ENCODE assay signal across 15 cellular contexts in the genomic region with DNA sequence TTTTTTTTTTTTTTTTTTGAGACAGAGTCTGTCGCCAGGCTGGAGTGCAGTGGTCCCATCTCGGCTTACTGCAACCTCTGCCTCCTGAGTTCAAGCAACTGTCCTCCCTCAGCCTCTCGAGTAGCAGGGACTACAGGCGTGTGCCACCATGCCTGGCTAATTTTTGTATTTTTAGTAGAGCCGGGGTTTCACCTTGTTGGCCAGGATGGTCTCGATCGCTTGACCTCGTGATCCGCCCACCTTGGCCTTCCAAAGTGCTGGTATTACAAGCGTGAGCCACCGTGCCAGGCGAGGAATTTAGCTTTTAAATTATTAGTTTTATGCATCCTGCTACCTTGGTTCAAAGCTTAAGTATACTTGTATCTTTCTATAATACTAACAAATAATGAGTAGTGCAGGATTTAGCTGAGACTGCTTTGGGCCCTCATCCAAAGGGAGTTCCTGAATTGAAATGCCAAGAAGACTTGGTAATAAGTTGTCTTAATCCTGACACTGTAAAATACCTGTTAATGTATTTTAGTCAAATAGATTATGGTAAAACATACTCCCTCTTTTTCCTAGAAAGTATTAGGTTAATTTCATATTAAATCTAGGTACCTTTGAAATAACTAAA. TPM values are rescaled to one million over a fixed set of nuclear protein-coding genes. Genes with fewer than 3 reads are reported as not detected.
DNase-seq lines count a peak whose midpoint lies in the region; ATAC-seq and TF ChIP-seq lines count a peak whose summit lies in the region.
"Had no signal": no experiment of that assay in that cellular context is flagged by ENCODE, and none has a peak within 500 bp of the region (broad histone marks: within the 10 kb centered on the region; RNA-seq: fewer than 3 reads in every experiment).

No MANE protein-coding gene starts in this region.

- no peaks in the 10 kb centered on the region for H3K27me3 ChIP-seq in testis
- H3K27me3 ChIP-seq: body of pancreas, dorsolateral prefrontal cortex had no signal

- TF ChIP-seq CTCF in testis (IDR thresholded peaks at IDR 0.05) = no peak

- no peak for DNase-seq in activated T-cell treated with anti-CD3 and anti-CD28 coated beads, Interleukin-2, amount 50 U/mL, for 72 hours
- DNase-seq in activated T-cell treated with anti-CD3 and anti-CD28 coated beads for 4 hours (no peak), T-helper 17 cell (no peak), NCI-H128 (lab: John Stamatoyannopoulos, UW; ENCODE audit: unreplicated experiment) (no peak), testis (no peak), superior temporal gyrus (ENCODE audit: extremely low spot score) (no peak)
- no peak for DNase-seq in effector memory CD8-positive, alpha-beta T cell
- no peak for DNase-seq in stimulated activated naive CD8-positive, alpha-beta T cell treated with anti-CD3 and anti-CD28 coated beads, Interleukin-15, amount 100 ng/mL, for 72 hours
- DNase-seq: body of pancreas, dorsolateral prefrontal cortex, NCI-H1694 treated with DMSO at 0.1 percent for 48 hours, NCI-H510A treated with DMSO at 0.1 percent for 48 hours, PC-9 had no signal

- peaks cover 60% of the 10 kb centered on the region for H3K4me1 Mint-ChIP-seq in activated T-cell treated with anti-CD3 and anti-CD28 coated beads, Interleukin-2, amount 50 U/mL, for 72 hours (ENCODE audit: low read depth)
- H3K4me1 Mint-ChIP-seq in T-helper 17 cell = peaks cover 42% of the 10 kb centered on the region
- peaks cover 35 to 56% of the 10 kb centered on the region in 2 donors for H3K4me1 Mint-ChIP-seq in effector memory CD8-positive, alpha-beta T cell (ENCODE audit: low read depth in 2 of 2)
- H3K4me1 Mint-ChIP-seq in stimulated activated naive CD8-positive, alpha-beta T cell treated with anti-CD3 and anti-CD28 coated beads, Interleukin-15, amount 100 ng/mL, for 72 hours = peaks cover 54% of the 10 kb centered on the region

- ATAC-seq in activated T-cell treated with anti-CD3 and anti-CD28 coated beads, Interleukin-2, amount 50 U/mL, for 72 hours (replicated peaks in 1 of 2) = no peak
- no peak for ATAC-seq in T-helper 17 cell
- no peak for ATAC-seq in effector memory CD8-positive, alpha-beta T cell (replicated peaks)
- ATAC-seq in stimulated activated naive CD8-positive, alpha-beta T cell treated with anti-CD3 and anti-CD28 coated beads, Interleukin-15, amount 100 ng/mL, for 72 hours = no peak
- ATAC-seq: body of pancreas, WTC11 had no signal

- H3K9me3 Mint-ChIP-seq in activated T-cell treated with anti-CD3 and anti-CD28 coated beads, Interleukin-2, amount 50 U/mL, for 72 hours = no peaks in the 10 kb centered on the region
- H3K9me3 Mint-ChIP-seq in effector memory CD8-positive, alpha-beta T cell = no peaks in the 10 kb centered on the region
- H3K9me3 Mint-ChIP-seq in stimulated activated naive CD8-positive, alpha-beta T cell treated with anti-CD3 and anti-CD28 coated beads, Interleukin-15, amount 100 ng/mL, for 72 hours = peaks cover 0 to 4% of the 10 kb centered on the region in 2 donors
- H3K9me3 Mint-ChIP-seq: WTC11 had no signal

- H3K4me1 ChIP-seq in testis = no peaks in the 10 kb centered on the region

- H3K4me3 Mint-ChIP-seq in activated T-cell treated with anti-CD3 and anti-CD28 coated beads, Interleukin-2, amount 50 U/mL, for 72 hours = peak overlapping the region; percentile 89 to 93
- peak overlapping the region; percentile 94 for H3K4me3 Mint-ChIP-seq in T-helper 17 cell
- peak overlapping the region; percentile 75 to 83 for H3K4me3 Mint-ChIP-seq in effector memory CD8-positive, alpha-beta T cell
- peak overlapping the region; percentile 77 to 96 for H3K4me3 Mint-ChIP-seq in stimulated activated naive CD8-positive, alpha-beta T cell treated with anti-CD3 and anti-CD28 coated beads, Interleukin-15, amount 100 ng/mL, for 72 hours
- H3K4me3 Mint-ChIP-seq: WTC11 had no signal

- H3K27ac Mint-ChIP-seq in activated T-cell treated with anti-CD3 and anti-CD28 coated beads, Interleukin-2, amount 50 U/mL, for 72 hours = peak overlapping the region; percentile 88
- H3K27ac Mint-ChIP-seq in T-helper 17 cell = peak overlapping the region; percentile 98
- H3K27ac Mint-ChIP-seq in effector memory CD8-positive, alpha-beta T cell = peak overlapping the region; percentile 82 to 89
- peak overlapping the region in 1 of 2 donors; percentile 82 for H3K27ac Mint-ChIP-seq in stimulated activated naive CD8-positive, alpha-beta T cell treated with anti-CD3 and anti-CD28 coated beads, Interleukin-15, amount 100 ng/mL, for 72 hours
- H3K27ac Mint-ChIP-seq: progenitor cell of endocrine pancreas, WTC11 had no signal

- H3K27ac ChIP-seq in testis = no peak overlapping the region
- H3K27ac ChIP-seq: body of pancreas, dorsolateral prefrontal cortex, PC-9 had no signal

- H3K36me3 Mint-ChIP-seq in activated T-cell treated with anti-CD3 and anti-CD28 coated beads, Interleukin-2, amount 50 U/mL, for 72 hours (ENCODE audit: insufficient read depth in 2 of 2) = peaks cover 13 to 19% of the 10 kb centered on the region in 2 donors
- H3K36me3 Mint-ChIP-seq in T-helper 17 cell (ENCODE audit: low read depth) = peaks cover 8% of the 10 kb centered on the region
- peaks cover 78% of the 10 kb centered on the region for H3K36me3 Mint-ChIP-seq in effector memory CD8-positive, alpha-beta T cell (ENCODE audit: insufficient read depth)
- H3K36me3 Mint-ChIP-seq: WTC11 had no signal

- no peaks in the 10 kb centered on the region for H3K36me3 ChIP-seq in testis (ENCODE audit: low read depth, missing control alignments)

- H3K27me3 Mint-ChIP-seq in activated T-cell treated with anti-CD3 and anti-CD28 coated beads, Interleukin-2, amount 50 U/mL, for 72 hours (ENCODE audit: low read depth) = no peaks in the 10 kb centered on the region
- H3K27me3 Mint-ChIP-seq in T-helper 17 cell = no peaks in the 10 kb centered on the region
- no peaks in the 10 kb centered on the region for H3K27me3 Mint-ChIP-seq in effector memory CD8-positive, alpha-beta T cell
- H3K27me3 Mint-ChIP-seq in stimulated activated naive CD8-positive, alpha-beta T cell treated with anti-CD3 and anti-CD28 coated beads, Interleukin-15, amount 100 ng/mL, for 72 hours = no peaks in the 10 kb centered on the region
- H3K27me3 Mint-ChIP-seq: progenitor cell of endocrine pancreas had no signal

- intact Hi-C loops in testis (cut with DNase I; ENCODE audit: low total_unique reads) = loop anchor here (10.0 kb wide), 1 partner anchor 104 kb away; a partner anchor contains a TSS

- H3K9me3 ChIP-seq in T-helper 17 cell (ENCODE audit: control insufficient read depth, low read length, poor library complexity, severe bottlenecking) (no peaks in the 10 kb centered on the region), testis (no peaks in the 10 kb centered on the region)
- H3K9me3 ChIP-seq: body of pancreas had no signal

- TF ChIP-seq POLR2A in testis (IDR thresholded peaks at IDR 0.05) = no peak

- 91 to 96% methylated on average over 12 of the region's 12 CpGs for WGBS in testis, 2 donors

- no peak overlapping the region for H3K4me3 ChIP-seq in testis
- H3K4me3 ChIP-seq: body of pancreas, dorsolateral prefrontal cortex, PC-9 had no signal

RNA-seq across cellular contexts. Expression of a gene that starts 5.0 kb away (rescaled TPM):
- total RNA-seq in activated T-cell treated with anti-CD3 and anti-CD28 coated beads, Interleukin-2, amount 50 U/mL, for 72 hours = 100 to 1,000 TPM; 147 to 151 TPM
- total RNA-seq in T-helper 17 cell (100 to 1,000 TPM; 215 to 245 TPM), testis (10 to 100 TPM; 67.1 to 72.8 TPM)
- 57.6 TPM for polyA plus RNA-seq in testis (ENCODE audit: insufficient read depth, low read depth, low replicate concordance)
